8 cellular contexts compared by ENCODE assay signal in genomic region chr2:158191076-158191566, GRCh38.
A peak's percentile ranks its signal among the peaks of the same experiment; 100 is the strongest.
DNase-seq lines count a peak whose midpoint lies in the region; ATAC-seq, FAIRE-seq and TF ChIP-seq lines count a peak whose summit lies in the region.

No MANE protein-coding gene starts in this region.

- intact Hi-C loops in ascending aorta (cut with DNase I) (no loop called here), sigmoid colon (cut with DNase I) (no loop called here)

- no peak for TF ChIP-seq CTCF in GM12864 (IDR thresholded peaks at IDR 0.05; ENCODE audit: low read depth, low read length, missing control alignments)
- TF ChIP-seq CTCF in ascending aorta (IDR thresholded peaks at IDR 0.05) = no peak
- no peak for TF ChIP-seq CTCF in sigmoid colon (IDR thresholded peaks at IDR 0.05)
- TF ChIP-seq CTCF in D721Med (IDR thresholded peaks at IDR 0.05; ENCODE audit: insufficient read depth, missing control alignments) = no peak

- TF ChIP-seq POLR2A in sigmoid colon (IDR thresholded peaks at IDR 0.05) = no peak

- H3K27ac ChIP-seq in ascending aorta = no peak overlapping the region
- peak overlapping the region in 3 of 4 donors; percentile 0 to 54 (median 11) for H3K27ac ChIP-seq in sigmoid colon

- DNase-seq in GM12864 (ENCODE audit: low read depth) = peak; percentile 31
- peak; percentile 32 for DNase-seq in HT1080 (ENCODE audit: low read depth)
- DNase-seq in ascending aorta (ENCODE audit: low spot score in 2 of 2) = no peak
- no peak for DNase-seq in sigmoid colon
- DNase-seq in NCI-H345 (lab: John Stamatoyannopoulos, UW) = no peak
- no peak for DNase-seq in D721Med (ENCODE audit: insufficient read length, low spot score)
- no peak for DNase-seq in MV-4-11 (lab: John Stamatoyannopoulos, UW)

- H3K27me3 ChIP-seq in ascending aorta = no peaks in the 10 kb centered on the region
- H3K27me3 ChIP-seq in sigmoid colon = no peaks in the 10 kb centered on the region

- H3K9me3 ChIP-seq in ascending aorta = no peaks in the 10 kb centered on the region
- no peaks in the 10 kb centered on the region for H3K9me3 ChIP-seq in sigmoid colon

- H3K36me3 ChIP-seq in ascending aorta (no peaks in the 10 kb centered on the region), sigmoid colon (no peaks in the 10 kb centered on the region)

- no peaks in the 10 kb centered on the region for H3K4me1 ChIP-seq in ascending aorta
- no peaks in the 10 kb centered on the region for H3K4me1 ChIP-seq in sigmoid colon

- FAIRE-seq in D721Med (lab: Jason Lieb, UNC) = no peak

- no peak overlapping the region; the same call in 1 of the 2 replicates for H3K4me3 ChIP-seq in GM12864 (ENCODE audit: low read depth, low read length)
- H3K4me3 ChIP-seq in ascending aorta = peak overlapping the region; percentile 27 to 30
- H3K4me3 ChIP-seq in sigmoid colon = peak overlapping the region in 3 of 4 donors; percentile 6 to 12 (median 11)

- ATAC-seq in GM21515 (IDR thresholded peaks at IDR 0.05; ENCODE audit: unreplicated experiment) = peak; percentile 79

- no peak for TF ChIP-seq EP300 in sigmoid colon (IDR thresholded peaks at IDR 0.05)

- WGBS in sigmoid colon, 2 donors = 25 to 40% methylated on average over 5 of the region's 5 CpGs

Comparison
In these comparisons a context has a peak if more than half of its experiments do, and no peak if none do; other contexts are left out.
1. DNase-seq: peak in GM12864 (single experiment) and HT1080 (single experiment); none in ascending aorta (0 of 2), sigmoid colon (single experiment), NCI-H345 (single experiment), D721Med (single experiment) and MV-4-11 (single experiment).
2. H3K27ac ChIP-seq: peak in sigmoid colon (3 of 4); none in ascending aorta (0 of 2).